ENCODE assay signal across 16 cellular contexts in the genomic region with DNA sequence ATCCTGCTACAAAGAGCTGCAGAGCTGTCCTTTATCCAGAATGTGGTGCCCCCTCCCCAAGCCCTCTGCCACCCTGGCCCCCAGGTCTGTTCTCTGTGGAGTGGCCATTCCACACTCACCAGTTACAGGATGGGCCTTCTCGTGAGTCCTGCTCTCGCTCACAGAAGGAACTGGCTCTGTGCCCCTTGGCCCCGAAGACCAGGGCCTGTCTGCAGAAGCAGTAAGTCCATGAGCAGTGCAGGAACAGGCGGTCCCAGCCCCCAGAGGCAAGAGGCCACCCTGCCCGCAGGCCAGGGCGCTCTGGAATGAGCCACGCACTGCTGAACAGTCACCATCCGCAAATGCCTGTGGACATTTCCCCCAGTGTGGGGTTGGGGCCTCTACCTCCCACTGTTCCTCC.
"Had no signal": no experiment of that assay in that cellular context is flagged by ENCODE, and none has a peak within 500 bp of the region (broad histone marks: within the 10 kb centered on the region; RNA-seq: fewer than 3 reads in every experiment).

No MANE protein-coding gene starts in this region.

- H3K27ac ChIP-seq: coronary artery, foreskin keratinocyte, pancreas, prostate gland, right lobe of liver, tibial nerve had no signal

- H3K9me3 ChIP-seq: pancreas, prostate gland, right lobe of liver, tibial nerve had no signal

- H3K27me3 ChIP-seq: foreskin keratinocyte, pancreas, right lobe of liver, tibial nerve had no signal

- ATAC-seq: foreskin keratinocyte; natural killer cell; pancreas; right lobe of liver; stimulated activated memory B cell treated with anti-CD40 and anti-IgM and Interleukin-4, amounts not matched to agents 10 μg/mL and 1 μg/mL and 100 μg/mL, for 72 hours had no signal

- H3K4me3 ChIP-seq: coronary artery, pancreas, prostate gland, right lobe of liver, tibial nerve had no signal

- DNase-seq: effector CD4-positive, alpha-beta T cell; endodermal cell; erythroblast; foreskin keratinocyte; mammary epithelial cell; natural killer cell; nucleus accumbens; retina; right lobe of liver; stimulated activated CD4-positive, alpha-beta T cell treated with anti-CD3 and anti-CD28 coated beads, Interleukin-4, amount 100 ng/mL, for 1 hour; stimulated activated CD8-positive, alpha-beta memory T cell treated with anti-CD3 and anti-CD28 coated beads, Interleukin-4, amount 100 ng/mL, for 48 hours had no signal

- H3K4me1 ChIP-seq: foreskin keratinocyte, pancreas, prostate gland, right lobe of liver, tibial nerve had no signal

- H3K36me3 ChIP-seq: pancreas, prostate gland, right lobe of liver, tibial nerve had no signal
